Comparison of ENCODE assay signal across 13 cellular contexts in genomic region chr6:85574932-85575598, GRCh38. TPM values are rescaled to one million over a fixed set of nuclear protein-coding genes. Genes with fewer than 3 reads are reported as not detected.
DNase-seq lines count a peak whose midpoint lies in the region; ATAC-seq and TF ChIP-seq lines count a peak whose summit lies in the region.
"Had no signal": no experiment of that assay in that cellular context is flagged by ENCODE, and none has a peak within 500 bp of the region (broad histone marks: within the 10 kb centered on the region; RNA-seq: fewer than 3 reads in every experiment).

No MANE protein-coding gene starts in this region.

- no peak overlapping the region for H3K4me2 ChIP-seq in smooth muscle cell

- TF ChIP-seq CTCF in smooth muscle cell (IDR thresholded peaks at IDR 0.05; ENCODE audit: borderline replicate concordance, insufficient read depth, poor library complexity, severe bottlenecking), result no peak

- peaks cover 74% of the 10 kb centered on the region for H4K20me1 ChIP-seq in smooth muscle cell (ENCODE audit: low read depth)

- H3K27ac ChIP-seq in ACC112 (ENCODE audit: low read depth, low read length), result peak overlapping the region; percentile 65
- H3K27ac ChIP-seq in smooth muscle cell (ENCODE audit: low read depth), result no peak overlapping the region
- H3K27ac ChIP-seq: left ventricle myocardium inferior had no signal

- ATAC-seq in GM21423 (IDR thresholded peaks at IDR 0.05; ENCODE audit: unreplicated experiment) (peak; percentile 45), HG03460 (IDR thresholded peaks at IDR 0.05; ENCODE audit: unreplicated experiment) (no peak)

- H3K4me3 ChIP-seq in ACC112 (ENCODE audit: low read depth, low read length) (no peak overlapping the region), smooth muscle cell (no peak overlapping the region)
- H3K4me3 ChIP-seq: left ventricle myocardium inferior had no signal

- no peak overlapping the region for H3K9ac ChIP-seq in smooth muscle cell (ENCODE audit: low read depth)

- no peaks in the 10 kb centered on the region for H3F3A ChIP-seq in smooth muscle cell (ENCODE audit: low read depth)

- H3K79me2 ChIP-seq in ACC112 (ENCODE audit: control insufficient read depth, insufficient read depth, low read length, unreplicated experiment) (peaks cover 70% of the 10 kb centered on the region), smooth muscle cell (ENCODE audit: low read depth) (peaks cover 78% of the 10 kb centered on the region)

- H2AFZ ChIP-seq in ACC112 (ENCODE audit: low read length, unreplicated experiment) (no peak overlapping the region), smooth muscle cell (ENCODE audit: low read depth) (no peak overlapping the region)

- H3K36me3 ChIP-seq in ACC112 (ENCODE audit: insufficient read depth, low read length), result no peaks in the 10 kb centered on the region
- H3K36me3 ChIP-seq in smooth muscle cell (ENCODE audit: low read depth), result no peaks in the 10 kb centered on the region

- H3K9me3 ChIP-seq in smooth muscle cell (replicated peaks; ENCODE audit: low read depth), result no peaks in the 10 kb centered on the region
- H3K9me3 ChIP-seq: left ventricle myocardium inferior had no signal

- H3K27me3 ChIP-seq in ACC112 (ENCODE audit: insufficient read depth, low read length), result no peaks in the 10 kb centered on the region
- no peaks in the 10 kb centered on the region for H3K27me3 ChIP-seq in smooth muscle cell (ENCODE audit: low read depth)

- DNase-seq in amniotic epithelial cell (ENCODE audit: low read depth) (peak; percentile 12), iris pigment epithelial cell (ENCODE audit: low read depth) (peak; percentile 84), putamen (ENCODE audit: low spot score) (no peak), smooth muscle cell (lab: John Stamatoyannopoulos, UW; ENCODE audit: unreplicated experiment) (no peak), GDM1 (lab: John Stamatoyannopoulos, UW) (no peak)
- DNase-seq: activated CD4-positive, alpha-beta T cell treated with anti-CD3 and anti-CD28 coated beads, Interleukin-2, amount 50 U/mL, for 4 hours; activated naive CD8-positive, alpha-beta T cell treated with anti-CD3 and anti-CD28 coated beads for 36 hours; AML-193; left ventricle myocardium inferior; NCI-H510A had no signal

- H3K4me1 ChIP-seq in ACC112 (ENCODE audit: control insufficient read depth, insufficient read depth, low read length, unreplicated experiment) (peaks cover 23% of the 10 kb centered on the region), smooth muscle cell (ENCODE audit: low read depth) (no peaks in the 10 kb centered on the region)

RNA-seq across cellular contexts. Expression of gene SNX14, which starts 18.6 kb away (rescaled TPM):
- 123 and 134 TPM in 2 replicates for total RNA-seq in smooth muscle cell
- 50.8 and 53.0 TPM in 2 replicates for polyA plus RNA-seq in smooth muscle cell

Comparison
In these comparisons a context has a peak if more than half of its experiments do, and no peak if none do; other contexts are left out.
1. DNase-seq: peak in amniotic epithelial cell (single experiment) and iris pigment epithelial cell (single experiment); none in putamen (single experiment), smooth muscle cell (single experiment) and GDM1 (single experiment).